In genomic region chr20:6583134-6583738, GRCh38 we compare ENCODE assay signal across 8 cellular contexts.
DNase-seq lines count a peak whose midpoint lies in the region; ATAC-seq and TF ChIP-seq lines count a peak whose summit lies in the region.

No MANE protein-coding gene starts in this region.

- DNase-seq in NCI-H526 treated with DMSO at 0.1 percent for 48 hours (lab: John Stamatoyannopoulos, UW) (peak; percentile 40), cardiac fibroblast (ENCODE audit: low read depth in 2 of 2) (peak; percentile 77 to 78), left kidney (ENCODE audit: low read depth, low spot score) (peak; percentile 80), T-helper 1 cell (no peak)
- no peak for DNase-seq in stimulated activated CD4-positive, alpha-beta T cell treated with anti-CD3 and anti-CD28 coated beads, Interleukin-4, amount 100 ng/mL, for 24 hours

- ATAC-seq in GM19043 (IDR thresholded peaks at IDR 0.05; ENCODE audit: low read depth, unreplicated experiment): peak; percentile 80
- ATAC-seq in HG03432 (IDR thresholded peaks at IDR 0.05; ENCODE audit: unreplicated experiment): peak; percentile 84

- peak overlapping the region; percentile 38 for H3K4me2 ChIP-seq in BLaER1

- H3K4me1 ChIP-seq in BLaER1: peaks cover 21% of the 10 kb centered on the region

- no peaks in the 10 kb centered on the region for H3K27me3 ChIP-seq in BLaER1

- H4K20me1 ChIP-seq in BLaER1: no peaks in the 10 kb centered on the region

- H3K9me3 ChIP-seq in BLaER1: peaks cover 7% of the 10 kb centered on the region

- no peak overlapping the region for H3K4me3 ChIP-seq in BLaER1
- H3K4me3 ChIP-seq in cardiac fibroblast (replicated peaks in 1 of 2; ENCODE audit: low read depth in 2 of 2, low read length in 2 of 2): no peak overlapping the region

- no peaks in the 10 kb centered on the region for H3K36me3 ChIP-seq in BLaER1

- no peak overlapping the region for H3K27ac ChIP-seq in BLaER1

- no peak overlapping the region for H3K9ac ChIP-seq in BLaER1

- peak; percentile 84 for TF ChIP-seq CTCF in cardiac fibroblast (IDR thresholded peaks at IDR 0.05; ENCODE audit: low read depth, low read length)

Comparison
In these comparisons a context has a peak if more than half of its experiments do, and no peak if none do; other contexts are left out.
1. DNase-seq: peak in NCI-H526 treated with DMSO at 0.1 percent for 48 hours (single experiment), cardiac fibroblast (2 of 2) and left kidney (single experiment); none in stimulated activated CD4-positive, alpha-beta T cell treated with anti-CD3 and anti-CD28 coated beads, Interleukin-4, amount 100 ng/mL, for 24 hours (single experiment) and T-helper 1 cell (0 of 5).